ENCODE assay signal across 26 cellular contexts in the genomic region with DNA sequence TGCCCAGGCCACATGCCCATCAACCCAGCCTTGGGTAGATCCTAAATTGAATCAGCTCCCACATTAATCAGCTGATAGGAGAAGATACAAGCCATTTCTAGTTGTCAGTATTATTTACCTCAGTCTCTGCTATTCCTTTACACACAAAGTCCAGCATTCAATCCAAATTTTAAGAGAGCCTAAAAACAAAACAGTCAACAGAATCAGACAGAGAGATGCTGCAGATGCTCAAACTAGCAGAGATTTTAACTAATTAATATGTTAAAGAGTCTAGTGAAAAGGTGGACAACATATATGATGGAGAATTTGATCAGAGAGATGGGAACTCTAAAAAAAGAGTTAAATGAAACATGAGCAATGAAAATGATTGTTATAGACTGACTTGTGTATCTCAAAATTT. TPM values are rescaled to one million over a fixed set of nuclear protein-coding genes. Genes with fewer than 3 reads are reported as not detected.
"Had no signal": no experiment of that assay in that cellular context is flagged by ENCODE, and none has a peak within 500 bp of the region (broad histone marks: within the 10 kb centered on the region; RNA-seq: fewer than 3 reads in every experiment).

No MANE protein-coding gene starts in this region.

- H3K27ac Mint-ChIP-seq: dendritic cell treated with granulocyte-macrophage colony-stimulating factor and Interleukin-4, amounts not matched to agents 40 ng/mL and 50 ng/mL, for 4 days; effector memory CD8-positive, alpha-beta T cell; endodermal cell had no signal

- H3K27ac ChIP-seq: colonic mucosa, coronary artery, dorsolateral prefrontal cortex, epithelial cell of prostate, esophagus muscularis mucosa, esophagus squamous epithelium, foreskin keratinocyte, gastrocnemius medialis, gastroesophageal sphincter, heart left ventricle, heart right ventricle, hepatocyte had no signal

- H3K36me3 ChIP-seq: colonic mucosa, esophagus muscularis mucosa, esophagus squamous epithelium, gastrocnemius medialis, gastroesophageal sphincter, heart left ventricle, heart right ventricle had no signal

- H3K4me1 Mint-ChIP-seq: endodermal cell had no signal

- H3K4me3 Mint-ChIP-seq: dendritic cell treated with granulocyte-macrophage colony-stimulating factor and Interleukin-4, amounts not matched to agents 40 ng/mL and 50 ng/mL, for 4 days; effector memory CD8-positive, alpha-beta T cell; endodermal cell had no signal

- H3K4me1 ChIP-seq: colonic mucosa, foreskin keratinocyte, gastrocnemius medialis had no signal

- H3K27me3 ChIP-seq: colonic mucosa, dorsolateral prefrontal cortex, esophagus muscularis mucosa, esophagus squamous epithelium, gastrocnemius medialis, gastroesophageal sphincter, heart left ventricle, heart right ventricle, hepatocyte had no signal

- DNase-seq: colonic mucosa; cortex of kidney; dermis blood vessel endothelial cell; dorsolateral prefrontal cortex; effector CD4-positive, alpha-beta T cell; effector CD8-positive, alpha-beta T cell; effector memory CD4-positive, alpha-beta T cell; effector memory CD8-positive, alpha-beta T cell; endodermal cell; esophagus squamous epithelium; foreskin fibroblast; foreskin keratinocyte; foreskin melanocyte; gastrocnemius medialis; glutamatergic neuron; head of caudate nucleus; heart left ventricle; heart right ventricle had no signal

- H3K4me3 ChIP-seq: colonic mucosa, coronary artery, dorsolateral prefrontal cortex, esophagus muscularis mucosa, esophagus squamous epithelium, gastrocnemius medialis, gastroesophageal sphincter, heart left ventricle, heart right ventricle, hepatocyte had no signal

- ATAC-seq: effector memory CD8-positive, alpha-beta T cell; esophagus mucosa; foreskin keratinocyte; gastrocnemius medialis; gastroesophageal sphincter; heart left ventricle; heart right ventricle had no signal

- H3K9me3 ChIP-seq: colonic mucosa had no signal

RNA-seq across cellular contexts. Expression of a gene that starts 14.4 kb away (rescaled TPM):
- total RNA-seq: frontal cortex had no signal
